In the genomic region with DNA sequence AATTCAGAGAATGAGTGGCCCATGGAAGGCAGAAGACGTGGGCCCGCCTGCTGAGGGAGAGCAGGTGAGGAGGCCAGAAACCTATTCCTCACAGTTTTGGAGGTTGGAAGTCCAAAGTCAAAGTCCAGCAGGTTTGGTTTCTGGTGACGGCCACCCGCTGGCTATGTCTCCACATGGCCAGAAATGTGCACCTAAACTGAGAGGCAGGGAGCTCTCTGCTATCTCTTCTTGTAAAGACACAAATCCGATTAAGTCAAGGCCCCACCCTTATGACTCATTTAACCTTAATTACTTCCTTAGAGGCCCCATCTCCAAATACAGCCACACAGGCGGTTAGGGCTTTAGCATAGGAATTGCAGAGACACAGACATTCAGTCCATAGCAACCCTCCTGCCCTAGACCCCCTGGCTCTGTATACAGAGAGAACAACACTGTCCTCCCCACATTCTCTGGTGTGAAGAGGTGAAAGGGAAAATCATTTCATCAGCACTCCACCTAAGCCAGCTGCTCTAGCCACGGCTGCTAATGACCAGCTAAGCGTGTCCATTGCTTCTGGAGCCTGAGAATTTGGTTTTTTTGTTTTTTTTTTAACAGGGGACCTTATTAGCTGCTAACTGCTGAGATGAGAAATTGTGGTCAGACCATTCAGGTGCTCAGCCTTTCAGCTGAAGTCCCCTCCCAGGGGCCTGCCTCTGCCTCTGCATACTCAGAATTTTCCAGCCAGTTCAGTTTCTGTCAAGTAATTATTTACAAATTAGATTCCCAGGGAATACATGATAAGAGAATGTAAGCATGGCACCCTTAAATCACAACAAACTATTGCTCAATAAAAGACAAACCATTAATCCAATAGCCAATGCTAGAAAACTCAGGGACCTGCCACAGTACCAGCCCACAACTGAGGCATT, we compare ENCODE assay signal across 8 cellular contexts.
A peak's percentile ranks its signal among the peaks of the same experiment; 100 is the strongest.
DNase-seq lines count a peak whose midpoint lies in the region; ATAC-seq, FAIRE-seq and TF ChIP-seq lines count a peak whose summit lies in the region.

No MANE protein-coding gene starts in this region.

- H3K4me2 ChIP-seq in SU-DHL-6 (ENCODE audit: low read depth, low read length, poor library complexity, severe bottlenecking) = peak overlapping the region; percentile 30

- no peak for TF ChIP-seq CTCF in GM20000 (IDR thresholded peaks at IDR 0.05; ENCODE audit: extremely low read depth, missing control alignments)
- TF ChIP-seq CTCF in SU-DHL-6 (IDR thresholded peaks at IDR 0.05; ENCODE audit: insufficient read depth, low read length, poor library complexity, severe bottlenecking) = no peak
- no peak for TF ChIP-seq CTCF in mesothelial cell of epicardium (IDR thresholded peaks at IDR 0.05; ENCODE audit: unreplicated experiment)
- no peak for TF ChIP-seq CTCF in HFFc6 (IDR thresholded peaks at IDR 0.05)
- no peak for TF ChIP-seq CTCF in kidney (IDR thresholded peaks at IDR 0.05; ENCODE audit: borderline replicate concordance, extremely low read depth, insufficient read depth)

- H3K4me3 Mint-ChIP-seq in mesothelial cell of epicardium (no peak overlapping the region), HFFc6 (no peak overlapping the region)

- peak overlapping the region; percentile 15; the same call in 1 of the 2 replicates for H3K9ac ChIP-seq in SU-DHL-6 (ENCODE audit: low read length)
- H3K9ac ChIP-seq in kidney (ENCODE audit: low read length in 2 of 2) = no peak overlapping the region

- no peak for FAIRE-seq in kidney (lab: Jason Lieb, UNC)

- H3F3A ChIP-seq in SU-DHL-6 (ENCODE audit: insufficient read depth) = no peaks in the 10 kb centered on the region

- H3K27ac ChIP-seq in SU-DHL-6 (ENCODE audit: low read depth, low read length) (peak overlapping the region; percentile 47), kidney (ENCODE audit: low read depth in 2 of 2, low read length in 2 of 2) (no peak overlapping the region)

- H3K27me3 ChIP-seq in SU-DHL-6 (ENCODE audit: low read length) = no peaks in the 10 kb centered on the region

- no peaks in the 10 kb centered on the region for H3K79me2 ChIP-seq in SU-DHL-6 (ENCODE audit: insufficient read depth, low read length)

- H3K9me2 ChIP-seq in SU-DHL-6 (replicated peaks; ENCODE audit: insufficient read depth, low read length) = no peaks in the 10 kb centered on the region

- peak overlapping the region; percentile 19 for H3K27ac Mint-ChIP-seq in mesothelial cell of epicardium
- H3K27ac Mint-ChIP-seq in HFFc6 = no peak overlapping the region

- intact Hi-C loops in kidney (cut with DNase I) = no loop called here

- no peak overlapping the region for H2AFZ ChIP-seq in SU-DHL-6 (ENCODE audit: low read depth, low read length, severe bottlenecking)

- ATAC-seq in HG03460 (IDR thresholded peaks at IDR 0.05; ENCODE audit: unreplicated experiment) = peak; percentile 86

- H3K9me3 ChIP-seq in SU-DHL-6 (ENCODE audit: insufficient read depth, low read length) (no peaks in the 10 kb centered on the region), kidney (ENCODE audit: control insufficient read depth in 1 of 2, low read length in 2 of 2) (no peaks in the 10 kb centered on the region)

- H3K36me3 ChIP-seq in SU-DHL-6 (ENCODE audit: low read length) (no peaks in the 10 kb centered on the region), kidney (ENCODE audit: control insufficient read depth in 1 of 2, insufficient read depth in 2 of 2, low read length in 2 of 2) (no peaks in the 10 kb centered on the region)

- H3K4me1 ChIP-seq in kidney (ENCODE audit: control insufficient read depth in 1 of 2, insufficient read depth in 1 of 2, low read depth in 1 of 2, low read length in 2 of 2) = no peaks in the 10 kb centered on the region

- H3K4me1 Mint-ChIP-seq in mesothelial cell of epicardium = peaks cover 28% of the 10 kb centered on the region
- no peaks in the 10 kb centered on the region for H3K4me1 Mint-ChIP-seq in HFFc6 (ENCODE audit: low read depth)

- H3K9me3 Mint-ChIP-seq in mesothelial cell of epicardium (no peaks in the 10 kb centered on the region), HFFc6 (no peaks in the 10 kb centered on the region; the same call in 1 of the 2 replicates)

- no peaks in the 10 kb centered on the region for H4K20me1 ChIP-seq in SU-DHL-6 (ENCODE audit: low read depth, low read length)

- H3K27me3 Mint-ChIP-seq in mesothelial cell of epicardium (ENCODE audit: low read depth) = peaks cover 3% of the 10 kb centered on the region
- H3K27me3 Mint-ChIP-seq in HFFc6 (ENCODE audit: insufficient read depth) = peaks cover 24% of the 10 kb centered on the region

- DNase-seq in Daoy (ENCODE audit: low read depth) (peak; percentile 28), GM20000 (ENCODE audit: low spot score) (peak; percentile 79), mesothelial cell of epicardium (ENCODE audit: low spot score in 2 of 2, unreplicated experiment in 2 of 2) (no peak), HFFc6 (no peak), GF-D8 (lab: John Stamatoyannopoulos, UW) (no peak), kidney (no peak)

- H3K36me3 Mint-ChIP-seq in mesothelial cell of epicardium (no peaks in the 10 kb centered on the region), HFFc6 (ENCODE audit: low read depth) (no peaks in the 10 kb centered on the region)

- H3K4me3 ChIP-seq in SU-DHL-6 (ENCODE audit: insufficient read depth, low read length, poor library complexity, severe bottlenecking) = no peak overlapping the region
- H3K4me3 ChIP-seq in kidney (ENCODE audit: low read length in 2 of 2) = no peak overlapping the region

Comparison
In these comparisons a context has a peak if more than half of its experiments do, and no peak if none do; other contexts are left out.
1. DNase-seq: peak in Daoy (single experiment) and GM20000 (single experiment); none in mesothelial cell of epicardium (0 of 2), HFFc6 (single experiment), GF-D8 (single experiment) and kidney (single experiment).